In genomic region chr1:10703702-10704101, GRCh38 we compare ENCODE assay signal across 15 cellular contexts.
"Had no signal": no experiment of that assay in that cellular context is flagged by ENCODE, and none has a peak within 500 bp of the region (broad histone marks: within the 10 kb centered on the region; RNA-seq: fewer than 3 reads in every experiment).

No MANE protein-coding gene starts in this region.

- H3K27me3 ChIP-seq: body of pancreas, ovary, upper lobe of right lung had no signal

- H3K27ac ChIP-seq: ovary, upper lobe of right lung had no signal

- H3K4me3 ChIP-seq: body of pancreas, ovary, upper lobe of right lung had no signal

- H3K4me3 Mint-ChIP-seq: activated T-helper 17 cell treated with anti-CD3 and anti-CD28 coated beads, Interleukin-2, amount 50 U/mL, for 72 hours; central memory CD8-positive, alpha-beta T cell; dendritic cell treated with granulocyte-macrophage colony-stimulating factor and Interleukin-4, amounts not matched to agents 40 ng/mL and 50 ng/mL, for 4 days; T-helper 17 cell had no signal

- DNase-seq: activated CD4-positive, alpha-beta T cell treated with anti-CD3 and anti-CD28 coated beads, Interleukin-2, amount 50 U/mL, for 1 hour; activated CD4-positive, CD25-positive, alpha-beta regulatory T cell; activated naive CD4-positive, alpha-beta T cell treated with anti-CD3 and anti-CD28 coated beads, Interleukin-2, amount 50 U/mL, for 16 hours; activated T-cell treated with anti-CD3 and anti-CD28 coated beads for 4 hours; body of pancreas; mammary epithelial cell; ovary; T-helper 17 cell; upper lobe of right lung had no signal

- H3K27me3 Mint-ChIP-seq: activated T-helper 17 cell treated with anti-CD3 and anti-CD28 coated beads, Interleukin-2, amount 50 U/mL, for 72 hours; central memory CD8-positive, alpha-beta T cell; T-helper 17 cell had no signal

- H3K9me3 Mint-ChIP-seq: activated T-helper 17 cell treated with anti-CD3 and anti-CD28 coated beads, Interleukin-2, amount 50 U/mL, for 72 hours; central memory CD8-positive, alpha-beta T cell; dendritic cell treated with granulocyte-macrophage colony-stimulating factor and Interleukin-4, amounts not matched to agents 40 ng/mL and 50 ng/mL, for 4 days; nephron had no signal

- H3K27ac Mint-ChIP-seq: activated T-helper 17 cell treated with anti-CD3 and anti-CD28 coated beads, Interleukin-2, amount 50 U/mL, for 72 hours; dendritic cell treated with granulocyte-macrophage colony-stimulating factor and Interleukin-4, amounts not matched to agents 40 ng/mL and 50 ng/mL, for 4 days; T-helper 17 cell had no signal

- H3K4me1 Mint-ChIP-seq: activated T-helper 17 cell treated with anti-CD3 and anti-CD28 coated beads, Interleukin-2, amount 50 U/mL, for 72 hours; central memory CD8-positive, alpha-beta T cell had no signal

- ATAC-seq: activated T-helper 17 cell treated with anti-CD3 and anti-CD28 coated beads, Interleukin-2, amount 50 U/mL, for 72 hours; esophagus mucosa; left lobe of liver; T-helper 17 cell; upper lobe of right lung had no signal

- H3K4me1 ChIP-seq: upper lobe of right lung had no signal

- H3K36me3 ChIP-seq: ovary, upper lobe of right lung had no signal
